In genomic region chr16:50503868-50504531, GRCh38 we compare ENCODE assay signal across 1 cellular context. TPM values are rescaled to one million over a fixed set of nuclear protein-coding genes. Genes with fewer than 3 reads are reported as not detected.
"Had no signal": no experiment of that assay in that cellular context is flagged by ENCODE, and none has a peak within 500 bp of the region (broad histone marks: within the 10 kb centered on the region; RNA-seq: fewer than 3 reads in every experiment).

No MANE protein-coding gene starts in this region.

RNA-seq across cellular contexts. Expression of gene NKD1, which starts 44.2 kb away (rescaled TPM):
- polyA plus RNA-seq: immature natural killer cell had no signal
